ENCODE assay signal across 14 cellular contexts in the genomic region with DNA sequence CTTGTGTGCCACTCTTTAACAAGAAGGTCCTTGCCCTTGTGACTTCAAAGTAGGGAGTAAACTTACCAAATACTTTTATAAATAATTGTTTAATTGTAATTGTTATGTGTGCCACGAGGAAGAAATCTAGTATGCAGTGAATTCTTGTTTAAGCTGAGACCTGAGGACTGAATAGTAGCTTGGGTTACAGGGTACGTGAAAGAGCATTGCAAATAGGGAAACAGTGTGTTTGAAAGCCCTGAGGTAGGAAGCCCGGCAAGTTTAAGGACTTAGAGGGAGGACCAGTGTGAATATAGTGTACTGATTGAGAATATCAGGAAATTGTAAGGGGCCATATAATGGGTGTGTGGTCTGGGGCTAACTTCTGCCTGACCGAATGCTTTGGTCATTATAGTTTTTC. TPM values are rescaled to one million over a fixed set of nuclear protein-coding genes. Genes with fewer than 3 reads are reported as not detected.
A peak's percentile ranks its signal among the peaks of the same experiment; 100 is the strongest.
DNase-seq lines count a peak whose midpoint lies in the region; ATAC-seq, FAIRE-seq and TF ChIP-seq lines count a peak whose summit lies in the region.
"Had no signal": no experiment of that assay in that cellular context is flagged by ENCODE, and none has a peak within 500 bp of the region (broad histone marks: within the 10 kb centered on the region; RNA-seq: fewer than 3 reads in every experiment).

No MANE protein-coding gene starts in this region.

- H3K9me3 ChIP-seq in left ventricle myocardium inferior (replicated peaks) (no peaks in the 10 kb centered on the region), heart left ventricle (no peaks in the 10 kb centered on the region), H1 (ENCODE audit: insufficient read depth in 2 of 2, low read depth in 1 of 2, low read length in 1 of 2) (no peaks in the 10 kb centered on the region; a peak in 1 of 4 replicates)

- H3K4me1 Mint-ChIP-seq in nephron progenitor cell: peaks cover 49% of the 10 kb centered on the region

- H3K23ac ChIP-seq in H1 (ENCODE audit: insufficient read length): no peak overlapping the region

- H3K79me1 ChIP-seq in H1 (ENCODE audit: low read depth, low read length): no peaks in the 10 kb centered on the region; the same call in 1 of the 2 replicates

- no peak overlapping the region for H3K56ac ChIP-seq in H1 (replicated peaks; ENCODE audit: insufficient read length, low read depth, low read length)

- peak overlapping the region; percentile 30 for H4K5ac ChIP-seq in H1 (ENCODE audit: insufficient read length, low read depth, low read length)

- no peaks in the 10 kb centered on the region; the same call in 1 of the 2 replicates for H3K23me2 ChIP-seq in H1 (ENCODE audit: low read depth, low read length)

- peaks cover 27 to 100% of the 10 kb centered on the region in 2 experiments for H3K79me2 ChIP-seq in H1 (ENCODE audit: control insufficient read depth in 1 of 2, insufficient read depth in 2 of 2, low read length in 2 of 2)

- no peak for DNase-seq in left ventricle myocardium inferior
- no peak for DNase-seq in heart left ventricle
- no peak for DNase-seq in H1 (ENCODE audit: low read depth in 1 of 2, low spot score in 2 of 2)
- DNase-seq in nephron progenitor cell: no peak
- DNase-seq in NCI-H526 (lab: John Stamatoyannopoulos, UW): no peak
- no peak for DNase-seq in cerebellar nuclear complex (lab: John Stamatoyannopoulos, UW)
- DNase-seq in HuH-7.5 (ENCODE audit: low spot score): no peak
- DNase-seq: activated CD8-positive, alpha-beta memory T cell treated with anti-CD3 and anti-CD28 coated beads for 24 hours; activated effector memory CD4-positive, alpha-beta T cell treated with anti-CD3 and anti-CD28 coated beads, Interleukin-2, amount 50 U/mL, for 16 hours; effector memory CD4-positive, alpha-beta T cell; GDM1; NK-92 treated with Interleukin-12 subunit alpha and Interleukin-12 subunit beta, amount 100 ng/mL, for 24 hours had no signal

- peak overlapping the region in 1 of 2 experiments; percentile 30; a peak in 1 of 4 replicates for H3K4me2 ChIP-seq in H1 (ENCODE audit: insufficient read depth in 1 of 2, low read depth in 2 of 2, low read length in 2 of 2)

- H3K27me3 Mint-ChIP-seq in nephron progenitor cell (ENCODE audit: low read depth, poor library complexity): no peaks in the 10 kb centered on the region
- H3K27me3 Mint-ChIP-seq: type B pancreatic cell had no signal

- H3K4me3 ChIP-seq in left ventricle myocardium inferior (no peak overlapping the region), heart left ventricle (no peak overlapping the region), H1 (ENCODE audit: extremely low read depth in 1 of 4, insufficient read depth in 2 of 4, low read depth in 3 of 4, low read length in 4 of 4) (no peak overlapping the region)

- peaks cover 42% of the 10 kb centered on the region for H3K4me1 ChIP-seq in left ventricle myocardium inferior
- H3K4me1 ChIP-seq in heart left ventricle: peaks cover 0 to 35% (median 13%) of the 10 kb centered on the region in 12 donors
- H3K4me1 ChIP-seq in H1 (replicated peaks in 1 of 4; ENCODE audit: control insufficient read depth in 3 of 4, insufficient read depth in 4 of 4, low read length in 3 of 4): peaks cover 0 to 41% (median 23%) of the 10 kb centered on the region in 4 experiments

- no peak overlapping the region; the same call in 1 of the 2 replicates for H2BK12ac ChIP-seq in H1 (ENCODE audit: low read depth, low read length)

- WGBS in heart left ventricle, 4 donors: 88 to 94% (median 90%) methylated on average over 4 of the region's 4 CpGs
- WGBS in H1 (ENCODE audit: extremely low coverage in 1 of 2, insufficient coverage in 1 of 2, insufficient read length in 1 of 2, insufficient replicate concordance in 2 of 2, low coverage in 1 of 2, low lambda C conversion rate in 2 of 2, missing lambda C conversion rate in 1 of 2), 2 experiments: 65% methylated on average over 4 of the region's 4 CpGs; no CpG with 5 or more reads in 1 of the 2 experiments

- no peak overlapping the region for H3K14ac ChIP-seq in H1 (ENCODE audit: insufficient read length)

- H2BK15ac ChIP-seq in H1 (ENCODE audit: low read length): no peak overlapping the region

- intact Hi-C loops in left ventricle myocardium inferior (cut with micrococcal nuclease): no loop called here
- intact Hi-C loops in heart left ventricle (cut with DNase I): no loop called here

- TF ChIP-seq POLR2A in heart left ventricle (IDR thresholded peaks at IDR 0.05) (no peak), H1 (IDR thresholded peaks at IDR 0.05; ENCODE audit: control extremely low read depth in 1 of 2, low read depth in 2 of 2, low read length in 2 of 2) (no peak)

- H3K9me3 Mint-ChIP-seq in nephron progenitor cell: peaks cover 10% of the 10 kb centered on the region

- CTCF ChIA-PET in H1 (lab: Charles Lee; ENCODE audit: partially characterized antibody): interaction anchor here (0.6 to 1.4 kb wide), 7 partner anchors 11 to 154 kb away, joined by 3 to 5 read pairs (median 3); no protein-coding TSS in a partner anchor

- POLR2A ChIA-PET in H1 (lab: Charles Lee; ENCODE audit: partially characterized antibody): interaction anchor here (0.7 to 2.4 kb wide), 7 partner anchors 11 to 667 kb away, joined by 3 to 11 read pairs (median 3); partner anchors contain the start of gene PHLPP1

- no peak for TF ChIP-seq CTCF in left ventricle myocardium inferior (IDR thresholded peaks at IDR 0.05; ENCODE audit: borderline replicate concordance)
- no peak for TF ChIP-seq CTCF in heart left ventricle (IDR thresholded peaks at IDR 0.05)
- TF ChIP-seq CTCF in H1 (IDR thresholded peaks at IDR 0.05; ENCODE audit: control extremely low read depth in 1 of 3, insufficient read depth in 1 of 3, low read depth in 1 of 3, low read length in 3 of 3): no peak
- no peak for TF ChIP-seq CTCF in nephron progenitor cell (IDR thresholded peaks at IDR 0.05)

- no peak overlapping the region for H3K18ac ChIP-seq in H1 (ENCODE audit: extremely low read depth, low read length)

- H3K36me3 ChIP-seq in left ventricle myocardium inferior (no peaks in the 10 kb centered on the region), heart left ventricle (no peaks in the 10 kb centered on the region), H1 (ENCODE audit: control insufficient read depth in 2 of 4, insufficient read depth in 4 of 4, low read length in 3 of 4) (no peaks in the 10 kb centered on the region)

- peaks cover 3 to 4% of the 10 kb centered on the region in 2 experiments for H4K20me1 ChIP-seq in H1 (replicated peaks in 1 of 2; ENCODE audit: control insufficient read depth in 1 of 2, insufficient read depth in 2 of 2, low read length in 2 of 2)

- H4K8ac ChIP-seq in H1 (ENCODE audit: extremely low read depth, insufficient read depth, low read length): no peak overlapping the region

- no peak overlapping the region for H2BK120ac ChIP-seq in H1 (replicated peaks; ENCODE audit: low read depth, low read length)

- ATAC-seq in heart left ventricle (no peak), GM21447 (IDR thresholded peaks at IDR 0.05; ENCODE audit: unreplicated experiment) (no peak)

- FAIRE-seq in H1 (lab: Jason Lieb, UNC): no peak

- no peak overlapping the region; the same call in 1 of the 2 replicates for H2AK5ac ChIP-seq in H1 (ENCODE audit: low read depth, low read length)

- no peak overlapping the region for H3K4ac ChIP-seq in H1 (replicated peaks; ENCODE audit: insufficient read length, low read depth, low read length)

- H4K91ac ChIP-seq in H1 (replicated peaks; ENCODE audit: insufficient read length, low read length): no peak overlapping the region

- 0 out of 2 replicates have a peak overlapping the region, but pooled peaks have one; percentile 15 for H2BK5ac ChIP-seq in H1 (ENCODE audit: low read depth, low read length)

- no peak overlapping the region for H2AFZ ChIP-seq in H1 (ENCODE audit: low read length)

- peak overlapping the region; percentile 81 for H3K27ac Mint-ChIP-seq in nephron progenitor cell

- H3K27me3 ChIP-seq in left ventricle myocardium inferior (ENCODE audit: low read depth) (no peaks in the 10 kb centered on the region), heart left ventricle (no peaks in the 10 kb centered on the region), H1 (replicated peaks in 1 of 4; ENCODE audit: control insufficient read depth in 3 of 4, extremely low read depth in 1 of 4, insufficient read depth in 3 of 4, low read length in 3 of 4) (no peaks in the 10 kb centered on the region)

- H3K27ac ChIP-seq in left ventricle myocardium inferior (replicated peaks): peak overlapping the region; percentile 10
- peak overlapping the region in 1 of 12 donors; percentile 71 for H3K27ac ChIP-seq in heart left ventricle
- no peak overlapping the region for H3K27ac ChIP-seq in H1 (ENCODE audit: low read depth, low read length)

- no peak overlapping the region for H2BK20ac ChIP-seq in H1 (ENCODE audit: low read length)

- H3K4me3 Mint-ChIP-seq in nephron progenitor cell: no peak overlapping the region

- no peak for TF ChIP-seq EP300 in H1 (IDR thresholded peaks at IDR 0.05; ENCODE audit: borderline replicate concordance in 1 of 2, low read depth in 2 of 2, low read length in 2 of 2)

- peaks cover 11% of the 10 kb centered on the region for H3K36me3 Mint-ChIP-seq in nephron progenitor cell (ENCODE audit: low read depth)

- no peak for TF ChIP-seq RAD21 in H1 (IDR thresholded peaks at IDR 0.05 in 1 of 2, conservative IDR thresholded peaks at IDR 0.05 in 1 of 2; ENCODE audit: low read depth in 2 of 2, low read length in 2 of 2)

- no peak overlapping the region; a peak in 1 of 7 replicates for H3K9ac ChIP-seq in H1 (replicated peaks in 1 of 4; ENCODE audit: extremely low read depth in 1 of 4, low read depth in 3 of 4, low read length in 3 of 4)

RNA-seq across cellular contexts. Expression of gene PHLPP1, which starts 26.2 kb away (rescaled TPM):
- 5.9 TPM for total RNA-seq in left ventricle myocardium inferior
- 10 to 100 TPM in 1 of 9 donors, 1 to 10 TPM in 8; 4.9 to 11.1 (median 6.3) TPM for total RNA-seq in heart left ventricle
- 1 to 10 TPM; 1.7 to 2.6 TPM for polyA plus RNA-seq in heart left ventricle
- total RNA-seq in H1 (2021; fragmentation: NEBNext Ultra II Directional; extraction: Animal tissue kit (Norgen Biotek cat#: 25700)): 66.3 and 67.4 TPM in 2 replicates
- 26.6 and 28.0 TPM in 2 replicates for polyA plus RNA-seq in H1 (2011; rRNA removed)
- polyA plus RNA-seq in H1 (2011; cell fraction: cytosol; rRNA removed): 23.4 TPM
- polyA plus RNA-seq in H1 (2011; cell fraction: nucleus; rRNA removed): 34.7 TPM
- polyA plus RNA-seq in H1 (2012, experiment 1 of 2): 25.6 to 34.5 TPM (median 29.9 TPM) in 4 replicates
- 10.4 TPM for polyA plus RNA-seq in H1 (2012, experiment 2 of 2)
- 24.5 TPM for polyA plus RNA-seq in H1 (2013, experiment 1 of 2)
- 25.0 TPM for polyA plus RNA-seq in H1 (2013, experiment 2 of 2)
- 52.5 and 99.6 TPM in 2 replicates for polyA minus RNA-seq in H1 (2011; rRNA and poly(A)+ RNA removed)
- polyA minus RNA-seq in H1 (2011; cell fraction: cytosol; rRNA and poly(A)+ RNA removed): 46.8 TPM
- 82.8 TPM for polyA minus RNA-seq in H1 (2011; cell fraction: nucleus; rRNA and poly(A)+ RNA removed)
